ENCODE assay signal across 8 cellular contexts in the genomic region with DNA sequence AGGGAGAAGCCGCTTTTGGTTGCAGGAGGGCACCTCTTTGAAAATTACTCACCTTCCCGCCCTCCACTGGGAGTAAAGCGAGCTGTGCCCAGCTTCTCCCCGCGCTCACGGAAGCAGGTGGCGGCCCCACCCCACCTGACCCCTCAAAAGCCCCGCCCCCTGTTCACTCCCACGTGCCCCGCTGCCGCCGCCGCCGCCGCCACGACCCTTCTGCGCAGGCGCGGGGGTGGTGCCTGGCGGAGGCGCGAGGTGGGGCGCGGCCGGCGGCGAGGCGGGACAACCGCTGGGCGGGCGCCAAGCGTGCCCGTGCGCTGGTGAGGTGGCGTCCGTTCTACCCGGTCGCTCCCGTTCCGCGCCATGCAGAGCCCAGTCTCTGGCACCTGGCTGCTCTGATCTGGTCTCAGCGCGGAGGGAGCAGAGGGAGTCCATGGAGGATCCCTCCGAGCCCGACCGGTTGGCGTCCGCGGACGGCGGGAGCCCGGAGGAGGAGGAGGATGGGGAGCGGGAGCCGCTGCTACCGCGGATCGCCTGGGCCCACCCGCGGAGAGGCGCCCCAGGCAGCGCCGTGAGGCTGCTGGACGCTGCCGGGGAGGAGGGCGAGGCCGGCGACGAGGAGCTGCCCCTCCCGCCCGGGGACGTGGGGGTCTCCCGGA. TPM values are rescaled to one million over a fixed set of nuclear protein-coding genes. Genes with fewer than 3 reads are reported as not detected.
DNase-seq lines count a peak whose midpoint lies in the region; ATAC-seq and TF ChIP-seq lines count a peak whose summit lies in the region.

A gene (plus strand): TSS at position 297 of the 653 bp plus-strand sequence. CDS start 131 bp downstream, at position 428.

- CTCF ChIA-PET in activated naive CD4-positive, alpha-beta T cell treated with anti-CD3 and anti-CD28 coated beads for 36 hours (lab: Charles Lee), result interaction anchor here (0.8 to 2.4 kb wide), 8 partner anchors 11 to 146 kb away, joined by 3 to 18 read pairs (median 5); a partner anchor contains a TSS

- peak within 1 kb of the TSS; percentile 79 to 99 (median 96) for H3K27ac ChIP-seq in gastroesophageal sphincter
- peak within 1 kb of the TSS; percentile 44 for H3K27ac ChIP-seq in temporal lobe (ENCODE audit: low read depth, low read length)

- H3K36me3 ChIP-seq in gastroesophageal sphincter, result no peaks in the 10 kb centered on the region

- intact Hi-C loops in activated naive CD4-positive, alpha-beta T cell treated with anti-CD3 and anti-CD28 coated beads for 36 hours (cut with micrococcal nuclease), result loop anchor here (1.0 to 10.0 kb wide), 12 partner anchors 9 to 1899 kb away; a partner anchor contains a TSS

- H3K4me3 ChIP-seq in HFF-Myc (replicated peaks; ENCODE audit: low read depth, low read length), result peak within 1 kb of the TSS; percentile 72
- H3K4me3 ChIP-seq in gastroesophageal sphincter, result peak within 1 kb of the TSS; percentile 74 to 100

- H3K27ac Mint-ChIP-seq in activated naive CD4-positive, alpha-beta T cell treated with anti-CD3 and anti-CD28 coated beads for 36 hours, result peak within 1 kb of the TSS; percentile 91

- no peaks in the 10 kb centered on the region for H3K27me3 ChIP-seq in gastroesophageal sphincter

- peaks cover 36% of the 10 kb centered on the region for H3K4me1 Mint-ChIP-seq in activated naive CD4-positive, alpha-beta T cell treated with anti-CD3 and anti-CD28 coated beads for 36 hours (ENCODE audit: low read depth)

- WGBS in gastroesophageal sphincter (ENCODE audit: low coverage in 1 of 2), 2 donors, result 10 to 14% methylated on average over 3 of the region's 72 CpGs

- peaks cover 0 to 12% (median 8%) of the 10 kb centered on the region in 3 donors for H3K4me1 ChIP-seq in gastroesophageal sphincter

- H3K9me3 ChIP-seq in gastroesophageal sphincter, result peaks cover 0 to 22% (median 0%) of the 10 kb centered on the region in 3 donors

- peaks cover 29% of the 10 kb centered on the region for H3K36me3 Mint-ChIP-seq in activated naive CD4-positive, alpha-beta T cell treated with anti-CD3 and anti-CD28 coated beads for 36 hours (ENCODE audit: low read depth)

- peak within 1 kb of the TSS; percentile 92 for H3K4me3 Mint-ChIP-seq in activated naive CD4-positive, alpha-beta T cell treated with anti-CD3 and anti-CD28 coated beads for 36 hours

- peak; percentile 68 to 77 for TF ChIP-seq POLR2A in gastroesophageal sphincter (IDR thresholded peaks at IDR 0.05)

- H3K9me3 Mint-ChIP-seq in activated naive CD4-positive, alpha-beta T cell treated with anti-CD3 and anti-CD28 coated beads for 36 hours, result peaks cover 13% of the 10 kb centered on the region

- TF ChIP-seq CTCF in HFF-Myc (IDR thresholded peaks at IDR 0.05; ENCODE audit: low read depth, low read length, missing control alignments), result no peak
- TF ChIP-seq CTCF in gastroesophageal sphincter (IDR thresholded peaks at IDR 0.05), result no peak

- ATAC-seq in gastroesophageal sphincter, result peak; percentile 93

- peak; percentile 12 for DNase-seq in GM04503 (ENCODE audit: low read depth)
- DNase-seq in HFF-Myc (ENCODE audit: extremely low read depth, low read depth), result no peak
- peak; percentile 94 for DNase-seq in NAMALWA (ENCODE audit: low spot score)
- DNase-seq in SK-N-DZ (ENCODE audit: low spot score), result peak; percentile 78
- peak; percentile 93 for DNase-seq in activated naive CD4-positive, alpha-beta T cell treated with anti-CD3 and anti-CD28 coated beads for 36 hours
- DNase-seq in occipital lobe (lab: John Stamatoyannopoulos, UW), result peak; percentile 72

- no peak for TF ChIP-seq EP300 in gastroesophageal sphincter (IDR thresholded peaks at IDR 0.05)

- no peaks in the 10 kb centered on the region for H3K27me3 Mint-ChIP-seq in activated naive CD4-positive, alpha-beta T cell treated with anti-CD3 and anti-CD28 coated beads for 36 hours (ENCODE audit: low read depth)

RNA-seq across cellular contexts. Expression of the gene that starts here (rescaled TPM):
- 30.9 and 31.0 TPM in 2 replicates for polyA plus RNA-seq in SK-N-DZ (2014; cell fraction: cytosol; rRNA removed)
- 16.8 and 19.0 TPM in 2 replicates for polyA plus RNA-seq in SK-N-DZ (2014; cell fraction: nucleus; rRNA removed)
- total RNA-seq in activated naive CD4-positive, alpha-beta T cell treated with anti-CD3 and anti-CD28 coated beads for 36 hours, result 10 to 100 TPM; 38.0 to 40.1 TPM
- 10 to 100 TPM; 10.6 to 18.2 (median 13.1) TPM for total RNA-seq in gastroesophageal sphincter
- total RNA-seq in occipital lobe, result 8.7 TPM
- 5.2 TPM for total RNA-seq in temporal lobe
